In the genomic region with DNA sequence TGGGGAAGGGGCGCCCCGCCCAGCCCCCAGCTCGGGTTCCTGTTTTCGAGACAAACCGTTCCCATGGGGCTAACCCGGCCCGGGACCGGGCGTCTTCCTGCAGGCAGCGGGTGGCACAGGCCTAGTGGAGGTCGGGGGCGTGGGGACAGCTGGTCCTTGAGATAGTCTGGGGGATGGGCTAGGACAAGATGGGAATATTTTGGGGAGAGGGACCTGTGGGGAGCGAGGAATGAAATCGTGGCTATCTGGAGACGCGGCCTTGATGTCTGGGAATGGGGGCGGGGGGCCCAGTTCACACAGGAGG, we compare ENCODE assay signal across 8 cellular contexts. TPM values are rescaled to one million over a fixed set of nuclear protein-coding genes. Genes with fewer than 3 reads are reported as not detected.
DNase-seq lines count a peak whose midpoint lies in the region; ATAC-seq lines count a peak whose summit lies in the region.

No MANE protein-coding gene starts in this region.

- peaks cover 5% of the 10 kb centered on the region; the same call in 1 of the 2 replicates for H3K4me1 ChIP-seq in ES-I3 (ENCODE audit: insufficient read depth, low read length)

- no peaks in the 10 kb centered on the region for H3K27me3 Mint-ChIP-seq in activated T-helper 17 cell treated with anti-CD3 and anti-CD28 coated beads, Interleukin-2, amount 50 U/mL, for 72 hours

- no peaks in the 10 kb centered on the region for H3K36me3 ChIP-seq in ES-I3 (ENCODE audit: insufficient read depth, low read length)

- no peaks in the 10 kb centered on the region for H3K9me3 Mint-ChIP-seq in activated T-helper 17 cell treated with anti-CD3 and anti-CD28 coated beads, Interleukin-2, amount 50 U/mL, for 72 hours

- no peaks in the 10 kb centered on the region for H3K36me3 Mint-ChIP-seq in activated T-helper 17 cell treated with anti-CD3 and anti-CD28 coated beads, Interleukin-2, amount 50 U/mL, for 72 hours (ENCODE audit: low read depth)

- peak; percentile 64 for DNase-seq in NOMO-1 treated with DMSO at 0.1 percent for 48 hours (lab: John Stamatoyannopoulos, UW; ENCODE audit: unreplicated experiment)
- DNase-seq in cardiac septum (ENCODE audit: low spot score) = peak; percentile 95
- peak; percentile 84 for DNase-seq in sciatic nerve (ENCODE audit: low spot score)
- DNase-seq in NCI-H1436 (lab: John Stamatoyannopoulos, UW) = no peak
- no peak for DNase-seq in islet precursor cell

- H3K9me3 ChIP-seq in ES-I3 (ENCODE audit: control insufficient read depth, insufficient read depth, low read length) = no peaks in the 10 kb centered on the region

- peak overlapping the region; percentile 83 for H3K4me3 Mint-ChIP-seq in activated T-helper 17 cell treated with anti-CD3 and anti-CD28 coated beads, Interleukin-2, amount 50 U/mL, for 72 hours

- ATAC-seq in activated T-helper 17 cell treated with anti-CD3 and anti-CD28 coated beads, Interleukin-2, amount 50 U/mL, for 72 hours (replicated peaks) = peak; percentile 15
- ATAC-seq in sciatic nerve (peak; percentile 4), HG03571 (IDR thresholded peaks at IDR 0.05; ENCODE audit: unreplicated experiment) (no peak)

- H3K27ac Mint-ChIP-seq in activated T-helper 17 cell treated with anti-CD3 and anti-CD28 coated beads, Interleukin-2, amount 50 U/mL, for 72 hours = peak overlapping the region; percentile 82

- intact Hi-C loops in cardiac septum (cut with DNase I) (no loop called here), sciatic nerve (cut with DNase I) (loop anchor here (5.0 kb wide), 1 partner anchor 1453 kb away; no protein-coding TSS in a partner anchor)

- H3K9ac ChIP-seq in ES-I3 (ENCODE audit: low read depth, low read length) = peak overlapping the region; percentile 87; the same call in 1 of the 2 replicates

- peaks cover 13% of the 10 kb centered on the region for H3K4me1 Mint-ChIP-seq in activated T-helper 17 cell treated with anti-CD3 and anti-CD28 coated beads, Interleukin-2, amount 50 U/mL, for 72 hours

RNA-seq across cellular contexts. Expression of a gene that starts 1.2 kb away (rescaled TPM):
- total RNA-seq in activated T-helper 17 cell treated with anti-CD3 and anti-CD28 coated beads, Interleukin-2, amount 50 U/mL, for 72 hours = 10 to 100 TPM; 11.0 to 21.6 TPM
- total RNA-seq in cardiac septum = 30.8 TPM
- 39.7 TPM for total RNA-seq in sciatic nerve

RNA-seq across cellular contexts. Expression of a gene that starts 14.6 kb away (rescaled TPM):
- total RNA-seq in activated T-helper 17 cell treated with anti-CD3 and anti-CD28 coated beads, Interleukin-2, amount 50 U/mL, for 72 hours = 1 to 10 TPM; 4.0 to 4.7 TPM
- 42.5 TPM for total RNA-seq in cardiac septum
- total RNA-seq in sciatic nerve = 8.1 TPM

RNA-seq across cellular contexts. Expression of a gene that starts 22.2 kb away (rescaled TPM):
- 1 to 10 TPM in 1 of 2 donors, under 1 TPM in 1; 0.11 to 1.2 TPM for total RNA-seq in activated T-helper 17 cell treated with anti-CD3 and anti-CD28 coated beads, Interleukin-2, amount 50 U/mL, for 72 hours
- total RNA-seq in cardiac septum (3.5 TPM), sciatic nerve (13.7 TPM)

RNA-seq across cellular contexts. Expression of a gene that starts 33.2 kb away (rescaled TPM):
- 100 to 1,000 TPM; 316 to 397 TPM for total RNA-seq in activated T-helper 17 cell treated with anti-CD3 and anti-CD28 coated beads, Interleukin-2, amount 50 U/mL, for 72 hours
- total RNA-seq in cardiac septum (175 TPM), sciatic nerve (366 TPM)

RNA-seq across cellular contexts. Expression of a gene that starts 57.8 kb away (rescaled TPM):
- 10 to 100 TPM; 65.9 to 82.5 TPM for total RNA-seq in activated T-helper 17 cell treated with anti-CD3 and anti-CD28 coated beads, Interleukin-2, amount 50 U/mL, for 72 hours
- total RNA-seq in cardiac septum (6.7 TPM), sciatic nerve (18.0 TPM)

Comparison
In these comparisons a context has a peak if more than half of its experiments do, and no peak if none do; other contexts are left out.
1. DNase-seq: peak in NOMO-1 treated with DMSO at 0.1 percent for 48 hours (single experiment), cardiac septum (single experiment) and sciatic nerve (single experiment); none in NCI-H1436 (single experiment) and islet precursor cell (single experiment).